In genomic region chr11:4466168-4466891, GRCh38 we compare ENCODE assay signal across 25 cellular contexts. TPM values are rescaled to one million over a fixed set of nuclear protein-coding genes. Genes with fewer than 3 reads are reported as not detected.
"Had no signal": no experiment of that assay in that cellular context is flagged by ENCODE, and none has a peak within 500 bp of the region (broad histone marks: within the 10 kb centered on the region; RNA-seq: fewer than 3 reads in every experiment).

No MANE protein-coding gene starts in this region.

- H3K4me3 ChIP-seq: body of pancreas, psoas muscle, skin epidermis, stomach, thoracic aorta, upper lobe of right lung had no signal

- H3K27ac Mint-ChIP-seq: activated CD4-positive, alpha-beta T cell treated with anti-CD3 and anti-CD28 coated beads, Interleukin-2, amount 10 ng/mL, durations not matched to agents 7 days and 5 days; activated CD8-positive, alpha-beta T cell treated with anti-CD3 and anti-CD28 coated beads, Interleukin-2, amount 10 ng/mL, durations not matched to agents 7 days and 5 days; activated naive CD4-positive, alpha-beta T cell treated with anti-CD3 and anti-CD28 coated beads for 36 hours; activated T-cell treated with anti-CD3 and anti-CD28 coated beads, Interleukin-2, amount 50 U/mL, for 24 hours; immature natural killer cell; naive B cell had no signal

- H3K4me1 ChIP-seq: body of pancreas, psoas muscle, stomach, upper lobe of right lung had no signal

- H3K4me3 Mint-ChIP-seq: activated CD4-positive, alpha-beta T cell treated with anti-CD3 and anti-CD28 coated beads, Interleukin-2, amount 10 ng/mL, durations not matched to agents 7 days and 5 days; activated CD8-positive, alpha-beta T cell treated with anti-CD3 and anti-CD28 coated beads, Interleukin-2, amount 10 ng/mL, durations not matched to agents 7 days and 5 days; activated naive CD4-positive, alpha-beta T cell treated with anti-CD3 and anti-CD28 coated beads for 36 hours; activated T-cell treated with anti-CD3 and anti-CD28 coated beads, Interleukin-2, amount 50 U/mL, for 24 hours; immature natural killer cell; naive B cell; neural crest cell had no signal

- DNase-seq: activated CD4-positive, alpha-beta T cell treated with anti-CD3 and anti-CD28 coated beads, Interleukin-2, amount 10 ng/mL, durations not matched to agents 7 days and 5 days; activated CD8-positive, alpha-beta T cell treated with anti-CD3 and anti-CD28 coated beads, Interleukin-2, amount 10 ng/mL, durations not matched to agents 7 days and 5 days; activated naive CD4-positive, alpha-beta T cell treated with anti-CD3 and anti-CD28 coated beads for 36 hours; activated T-cell treated with anti-CD3 and anti-CD28 coated beads, Interleukin-2, amount 50 U/mL, for 24 hours; body of pancreas; foreskin melanocyte; immature natural killer cell; kidney glomerular epithelial cell; left ventricle myocardium superior; naive B cell; psoas muscle; right cardiac atrium; stimulated activated CD4-positive, alpha-beta T cell treated with anti-CD3 and anti-CD28 coated beads, Interleukin-15, amount 100 ng/mL, for 24 hours; stimulated activated CD4-positive, alpha-beta T cell treated with anti-CD3 and anti-CD28 coated beads, Interleukin-2, amount 100 ng/mL, for 48 hours; stomach; T1000; upper lobe of right lung had no signal

- H3K27ac ChIP-seq: body of pancreas, epithelial cell of prostate, psoas muscle, skin epidermis, stomach, thoracic aorta, upper lobe of right lung had no signal

- H3K4me1 Mint-ChIP-seq: immature natural killer cell had no signal

- H3K36me3 ChIP-seq: stomach, thoracic aorta, upper lobe of right lung had no signal

- H3K27me3 ChIP-seq: body of pancreas, stomach, upper lobe of right lung had no signal

- ATAC-seq: activated CD4-positive, CD25-positive, alpha-beta regulatory T cell treated with anti-CD3 and anti-CD28 coated beads, Interleukin-2, amount 50 U/mL, for 24 hours; activated CD8-positive, alpha-beta T cell treated with anti-CD3 and anti-CD28 coated beads, Interleukin-2, amount 10 ng/mL, durations not matched to agents 7 days and 5 days; body of pancreas; left ventricle myocardium superior; psoas muscle; right cardiac atrium; upper lobe of right lung had no signal

- H3K9me3 ChIP-seq: thoracic aorta had no signal

- H3K36me3 Mint-ChIP-seq: immature natural killer cell had no signal

RNA-seq across cellular contexts. Expression of gene OR52K1, which starts 16.1 kb away (rescaled TPM):
- total RNA-seq: activated CD4-positive, alpha-beta T cell treated with anti-CD3 and anti-CD28 coated beads, Interleukin-2, amount 10 ng/mL, durations not matched to agents 7 days and 5 days; activated CD8-positive, alpha-beta T cell treated with anti-CD3 and anti-CD28 coated beads, Interleukin-2, amount 10 ng/mL, durations not matched to agents 7 days and 5 days; activated naive CD4-positive, alpha-beta T cell treated with anti-CD3 and anti-CD28 coated beads for 36 hours; body of pancreas; cardiac septum; dermis microvascular lymphatic vessel endothelial cell; left ventricle myocardium superior; neural crest cell; osteocyte; psoas muscle; stomach; thoracic aorta had no signal
- polyA plus RNA-seq: immature natural killer cell, psoas muscle, right cardiac atrium, stomach had no signal

RNA-seq across cellular contexts. Expression of gene OR52K2, which starts 17.2 kb away (rescaled TPM):
- total RNA-seq: activated CD4-positive, alpha-beta T cell treated with anti-CD3 and anti-CD28 coated beads, Interleukin-2, amount 10 ng/mL, durations not matched to agents 7 days and 5 days; activated CD8-positive, alpha-beta T cell treated with anti-CD3 and anti-CD28 coated beads, Interleukin-2, amount 10 ng/mL, durations not matched to agents 7 days and 5 days; activated naive CD4-positive, alpha-beta T cell treated with anti-CD3 and anti-CD28 coated beads for 36 hours; body of pancreas; cardiac septum; dermis microvascular lymphatic vessel endothelial cell; left ventricle myocardium superior; neural crest cell; osteocyte; psoas muscle; stomach; thoracic aorta; upper lobe of right lung had no signal
- polyA plus RNA-seq: immature natural killer cell, psoas muscle, right cardiac atrium, stomach had no signal
